ENCODE assay signal across 2 cellular contexts in the genomic region with DNA sequence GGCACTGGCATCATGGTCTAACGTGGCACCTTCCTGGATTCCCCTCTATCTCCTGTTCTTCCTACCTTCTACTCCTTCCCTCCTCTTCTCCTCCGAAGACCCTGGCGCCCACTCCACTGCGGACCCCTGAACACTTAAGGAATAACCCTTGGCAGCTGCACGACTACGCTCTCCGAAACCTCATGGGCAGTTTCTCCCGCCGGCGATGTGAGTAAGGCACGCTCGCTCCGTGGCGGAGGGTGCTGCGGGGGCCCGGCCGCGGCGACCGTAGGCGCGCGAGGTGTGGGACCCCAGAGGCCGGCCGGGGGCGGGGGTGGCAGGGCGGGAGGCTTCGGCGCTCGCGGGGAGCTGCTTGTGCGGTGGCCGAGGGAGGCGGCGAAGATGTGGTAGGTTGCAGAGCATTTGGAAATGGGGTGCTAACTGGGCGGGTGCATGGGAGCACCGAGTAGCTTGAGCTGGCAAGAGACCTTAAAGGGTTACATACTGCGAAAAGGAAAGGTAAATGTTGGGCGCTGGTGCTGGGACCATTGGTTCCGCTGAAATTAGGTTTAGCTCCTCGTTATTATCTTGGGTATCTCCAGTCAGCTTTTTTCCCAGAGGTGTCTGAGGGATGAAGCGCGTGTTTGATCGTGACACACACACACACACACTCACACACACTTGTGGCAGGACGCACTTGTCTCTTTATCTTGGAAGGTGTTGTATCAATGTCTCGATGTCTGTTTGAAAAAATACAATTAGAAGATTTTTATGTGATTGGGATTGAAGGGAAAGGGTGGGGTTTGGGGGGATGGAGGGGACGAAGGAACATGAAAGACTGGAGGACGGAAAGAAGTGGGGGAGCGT.
TF ChIP-seq lines count a peak whose summit lies in the region.

No MANE protein-coding gene starts in this region.

TF ChIP-seq in endothelial cell of umbilical vein, 7 proteins besides CTCF, POLR2A, EP300 and RAD21 (continued from another document):
- no peak for TF ChIP-seq MYC (IDR thresholded peaks at IDR 0.05; ENCODE audit: low read depth, low read length)
- no peak for TF ChIP-seq FOS (IDR thresholded peaks at IDR 0.05; ENCODE audit: borderline replicate concordance, insufficient read depth, low read length)

TF ChIP-seq in neural cell, 6 proteins besides CTCF, POLR2A, EP300 and RAD21 (continued from another document):
- TF ChIP-seq EZH2 (IDR thresholded peaks at IDR 0.05; ENCODE audit: borderline replicate concordance, insufficient read depth, low read length, poor library complexity, severe bottlenecking) = no peak
- no peak for TF ChIP-seq MXI1 (conservative IDR thresholded peaks at IDR 0.05; ENCODE audit: poor library complexity, severe bottlenecking)
- no peak for TF ChIP-seq POLR2AphosphoS5 (IDR thresholded peaks at IDR 0.05)
- TF ChIP-seq, protein P1, sequence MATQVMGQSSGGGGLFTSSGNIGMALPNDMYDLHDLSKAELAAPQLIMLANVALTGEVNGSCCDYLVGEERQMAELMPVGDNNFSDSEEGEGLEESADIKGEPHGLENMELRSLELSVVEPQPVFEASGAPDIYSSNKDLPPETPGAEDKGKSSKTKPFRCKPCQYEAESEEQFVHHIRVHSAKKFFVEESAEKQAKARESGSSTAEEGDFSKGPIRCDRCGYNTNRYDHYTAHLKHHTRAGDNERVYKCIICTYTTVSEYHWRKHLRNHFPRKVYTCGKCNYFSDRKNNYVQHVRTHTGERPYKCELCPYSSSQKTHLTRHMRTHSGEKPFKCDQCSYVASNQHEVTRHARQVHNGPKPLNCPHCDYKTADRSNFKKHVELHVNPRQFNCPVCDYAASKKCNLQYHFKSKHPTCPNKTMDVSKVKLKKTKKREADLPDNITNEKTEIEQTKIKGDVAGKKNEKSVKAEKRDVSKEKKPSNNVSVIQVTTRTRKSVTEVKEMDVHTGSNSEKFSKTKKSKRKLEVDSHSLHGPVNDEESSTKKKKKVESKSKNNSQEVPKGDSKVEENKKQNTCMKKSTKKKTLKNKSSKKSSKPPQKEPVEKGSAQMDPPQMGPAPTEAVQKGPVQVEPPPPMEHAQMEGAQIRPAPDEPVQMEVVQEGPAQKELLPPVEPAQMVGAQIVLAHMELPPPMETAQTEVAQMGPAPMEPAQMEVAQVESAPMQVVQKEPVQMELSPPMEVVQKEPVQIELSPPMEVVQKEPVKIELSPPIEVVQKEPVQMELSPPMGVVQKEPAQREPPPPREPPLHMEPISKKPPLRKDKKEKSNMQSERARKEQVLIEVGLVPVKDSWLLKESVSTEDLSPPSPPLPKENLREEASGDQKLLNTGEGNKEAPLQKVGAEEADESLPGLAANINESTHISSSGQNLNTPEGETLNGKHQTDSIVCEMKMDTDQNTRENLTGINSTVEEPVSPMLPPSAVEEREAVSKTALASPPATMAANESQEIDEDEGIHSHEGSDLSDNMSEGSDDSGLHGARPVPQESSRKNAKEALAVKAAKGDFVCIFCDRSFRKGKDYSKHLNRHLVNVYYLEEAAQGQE (IDR thresholded peaks at IDR 0.05; ENCODE audit: borderline replicate concordance) = no peak
- TF ChIP-seq SMC3 (conservative IDR thresholded peaks at IDR 0.05; ENCODE audit: poor library complexity) = no peak
